Comparison of ENCODE assay signal across 2 cellular contexts in the genomic region with DNA sequence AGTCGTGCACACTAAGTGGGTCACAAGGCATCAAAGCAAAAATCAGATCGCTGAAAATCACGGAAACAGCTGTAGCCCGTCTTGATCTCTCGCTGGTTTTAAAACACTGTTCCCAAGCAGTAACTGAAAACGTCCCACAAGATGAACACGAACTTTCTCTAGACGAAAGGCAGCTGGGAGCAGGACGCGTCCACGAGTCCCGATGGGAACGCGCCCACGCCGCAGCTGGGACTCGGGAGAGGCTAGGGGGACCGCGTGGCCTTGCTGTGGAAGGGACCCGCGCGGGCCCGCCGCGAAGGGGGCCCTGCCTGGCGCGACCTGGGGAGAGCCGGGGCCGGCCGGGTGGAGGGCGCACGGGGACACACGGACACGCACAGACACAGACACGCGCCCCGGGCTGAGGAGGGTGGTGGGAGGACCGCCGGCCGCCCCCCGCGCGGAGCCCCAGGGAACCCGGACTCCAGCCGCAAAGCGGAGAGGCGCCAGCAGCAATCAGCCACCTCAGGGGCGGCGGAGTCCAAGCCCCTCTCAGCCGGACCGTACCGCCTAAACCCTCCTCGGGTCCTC.
TF ChIP-seq lines count a peak whose summit lies in the region.

No MANE protein-coding gene starts in this region.

TF ChIP-seq in PFSK-1, 5 proteins besides CTCF, POLR2A, EP300 and RAD21 (continued from another document):
- TF ChIP-seq, protein P1, sequence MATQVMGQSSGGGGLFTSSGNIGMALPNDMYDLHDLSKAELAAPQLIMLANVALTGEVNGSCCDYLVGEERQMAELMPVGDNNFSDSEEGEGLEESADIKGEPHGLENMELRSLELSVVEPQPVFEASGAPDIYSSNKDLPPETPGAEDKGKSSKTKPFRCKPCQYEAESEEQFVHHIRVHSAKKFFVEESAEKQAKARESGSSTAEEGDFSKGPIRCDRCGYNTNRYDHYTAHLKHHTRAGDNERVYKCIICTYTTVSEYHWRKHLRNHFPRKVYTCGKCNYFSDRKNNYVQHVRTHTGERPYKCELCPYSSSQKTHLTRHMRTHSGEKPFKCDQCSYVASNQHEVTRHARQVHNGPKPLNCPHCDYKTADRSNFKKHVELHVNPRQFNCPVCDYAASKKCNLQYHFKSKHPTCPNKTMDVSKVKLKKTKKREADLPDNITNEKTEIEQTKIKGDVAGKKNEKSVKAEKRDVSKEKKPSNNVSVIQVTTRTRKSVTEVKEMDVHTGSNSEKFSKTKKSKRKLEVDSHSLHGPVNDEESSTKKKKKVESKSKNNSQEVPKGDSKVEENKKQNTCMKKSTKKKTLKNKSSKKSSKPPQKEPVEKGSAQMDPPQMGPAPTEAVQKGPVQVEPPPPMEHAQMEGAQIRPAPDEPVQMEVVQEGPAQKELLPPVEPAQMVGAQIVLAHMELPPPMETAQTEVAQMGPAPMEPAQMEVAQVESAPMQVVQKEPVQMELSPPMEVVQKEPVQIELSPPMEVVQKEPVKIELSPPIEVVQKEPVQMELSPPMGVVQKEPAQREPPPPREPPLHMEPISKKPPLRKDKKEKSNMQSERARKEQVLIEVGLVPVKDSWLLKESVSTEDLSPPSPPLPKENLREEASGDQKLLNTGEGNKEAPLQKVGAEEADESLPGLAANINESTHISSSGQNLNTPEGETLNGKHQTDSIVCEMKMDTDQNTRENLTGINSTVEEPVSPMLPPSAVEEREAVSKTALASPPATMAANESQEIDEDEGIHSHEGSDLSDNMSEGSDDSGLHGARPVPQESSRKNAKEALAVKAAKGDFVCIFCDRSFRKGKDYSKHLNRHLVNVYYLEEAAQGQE (IDR thresholded peaks at IDR 0.05; ENCODE audit: insufficient read depth in 1 of 2, low read depth in 2 of 2, low read length in 2 of 2): no peak

TF ChIP-seq in GM12878, 131 proteins besides CTCF, POLR2A, EP300 and RAD21 (continued from another document):
- TF ChIP-seq NKRF (conservative IDR thresholded peaks at IDR 0.05) (peak; percentile 69), DPF2 (IDR thresholded peaks at IDR 0.05) (0 out of 2 replicates have a peak, but pooled peaks have one; percentile 51), POLR2AphosphoS2 (IDR thresholded peaks at IDR 0.05; ENCODE audit: low read depth, low read length) (0 out of 2 replicates have a peak, but pooled peaks have one; percentile 15), CBX5 (IDR thresholded peaks at IDR 0.05; ENCODE audit: low read depth) (0 out of 2 replicates have a peak, but pooled peaks have one; percentile 4), MEF2A (IDR thresholded peaks at IDR 0.05; ENCODE audit: insufficient read depth, low read depth, low read length) (no peak), POU2F2 (IDR thresholded peaks at IDR 0.05; ENCODE audit: borderline replicate concordance, low read depth, low read length) (no peak), CREM (IDR thresholded peaks at IDR 0.05; ENCODE audit: low read depth) (no peak), PAX5 (IDR thresholded peaks at IDR 0.05; ENCODE audit: borderline replicate concordance, low read depth, low read length) (no peak), LARP7 (IDR thresholded peaks at IDR 0.05) (peak; percentile 80; the same call in 1 of the 2 replicates), TBL1XR1 (IDR thresholded peaks at IDR 0.05; ENCODE audit: low read depth, low read length) (no peak), CHD1 (IDR thresholded peaks at IDR 0.05; ENCODE audit: low read depth, low read length) (0 out of 2 replicates have a peak, but pooled peaks have one; percentile 14), SIN3A (IDR thresholded peaks at IDR 0.05; ENCODE audit: low read depth, low read length) (peak; percentile 68; the same call in 1 of the 2 replicates), BACH1 (IDR thresholded peaks at IDR 0.05; ENCODE audit: borderline replicate concordance) (peak; percentile 74), HDAC2 (IDR thresholded peaks at IDR 0.05) (no peak), SIX5 (IDR thresholded peaks at IDR 0.05; ENCODE audit: low read depth, low read length, severe bottlenecking) (no peak)
TF ChIP-seq in GM12878: peak in this region for 11.
